ENCODE assay signal across 12 cellular contexts in genomic region chrX:2631743-2632532, GRCh38. TPM values are rescaled to one million over a fixed set of nuclear protein-coding genes. Genes with fewer than 3 reads are reported as not detected.
DNase-seq lines count a peak whose midpoint lies in the region; ATAC-seq and TF ChIP-seq lines count a peak whose summit lies in the region.
"Had no signal": no experiment of that assay in that cellular context is flagged by ENCODE, and none has a peak within 500 bp of the region (broad histone marks: within the 10 kb centered on the region; RNA-seq: fewer than 3 reads in every experiment).

No MANE protein-coding gene starts in this region.

- peaks cover 26% of the 10 kb centered on the region for H3K36me3 ChIP-seq in OCI-LY7 (ENCODE audit: insufficient read depth, low read length)

- peaks cover 8% of the 10 kb centered on the region; the same call in 1 of the 2 replicates for H3K9me2 ChIP-seq in OCI-LY7 (ENCODE audit: insufficient read depth, low read length)

- H3K27me3 Mint-ChIP-seq in activated naive CD4-positive, alpha-beta T cell treated with anti-CD3 and anti-CD28 coated beads, Interleukin-2, amount 10 ng/mL, durations not matched to agents 7 days and 5 days = no peaks in the 10 kb centered on the region
- no peaks in the 10 kb centered on the region for H3K27me3 Mint-ChIP-seq in central memory CD8-positive, alpha-beta T cell
- no peaks in the 10 kb centered on the region for H3K27me3 Mint-ChIP-seq in stimulated activated memory B cell treated with anti-CD40 and anti-IgM and Interleukin-4, amounts not matched to agents 10 μg/mL and 1 μg/mL and 100 μg/mL, for 72 hours

- DNase-seq in activated naive CD4-positive, alpha-beta T cell treated with anti-CD3 and anti-CD28 coated beads, Interleukin-2, amount 10 ng/mL, durations not matched to agents 7 days and 5 days = no peak
- no peak for DNase-seq in activated naive CD4-positive, alpha-beta T cell treated with anti-CD3 and anti-CD28 coated beads, Interleukin-2, amount 50 U/mL, for 16 hours
- DNase-seq in OCI-LY7 (ENCODE audit: low spot score) (peak; percentile 88), HuH-7 (ENCODE audit: low spot score) (no peak), RPMI8226 (no peak)
- peak in 1 of 2 donors; percentile 1 for DNase-seq in central memory CD8-positive, alpha-beta T cell (ENCODE audit: low spot score in 2 of 2)
- DNase-seq: midbrain, NCI-H1092, NCI-H446 treated with DMSO at 0.1 percent for 48 hours had no signal

- H2AFZ ChIP-seq in OCI-LY7 (ENCODE audit: low read length) = peak overlapping the region; percentile 99

- peak overlapping the region; percentile 90 for H3K27ac ChIP-seq in OCI-LY7 (ENCODE audit: low read depth, low read length, poor library complexity, severe bottlenecking)

- BruUV-seq in OCI-LY7 (replicated peaks; lab: Mats Ljungman, UMichigan) = no TSS peak

- POLR2A ChIA-PET in OCI-LY7 (lab: Charles Lee) = no interaction called here

- peaks cover 42% of the 10 kb centered on the region for H3K9me3 Mint-ChIP-seq in activated naive CD4-positive, alpha-beta T cell treated with anti-CD3 and anti-CD28 coated beads, Interleukin-2, amount 10 ng/mL, durations not matched to agents 7 days and 5 days
- H3K9me3 Mint-ChIP-seq in central memory CD8-positive, alpha-beta T cell = peaks cover 42% of the 10 kb centered on the region
- H3K9me3 Mint-ChIP-seq in stimulated activated memory B cell treated with anti-CD40 and anti-IgM and Interleukin-4, amounts not matched to agents 10 μg/mL and 1 μg/mL and 100 μg/mL, for 72 hours = peaks cover 39% of the 10 kb centered on the region

- no peak for ATAC-seq in central memory CD8-positive, alpha-beta T cell (replicated peaks; ENCODE audit: extremely low read depth, poor library complexity, severe bottlenecking)
- no peak for ATAC-seq in stimulated activated memory B cell treated with anti-CD40 and anti-IgM and Interleukin-4, amounts not matched to agents 10 μg/mL and 1 μg/mL and 100 μg/mL, for 72 hours
- ATAC-seq in GM21619 (IDR thresholded peaks at IDR 0.05; ENCODE audit: unreplicated experiment) = no peak
- ATAC-seq: Right ventricle myocardium inferior had no signal

- peaks cover 65% of the 10 kb centered on the region for H3K36me3 Mint-ChIP-seq in activated naive CD4-positive, alpha-beta T cell treated with anti-CD3 and anti-CD28 coated beads, Interleukin-2, amount 10 ng/mL, durations not matched to agents 7 days and 5 days
- H3K36me3 Mint-ChIP-seq in central memory CD8-positive, alpha-beta T cell (ENCODE audit: insufficient read depth) = peaks cover 54% of the 10 kb centered on the region
- H3K36me3 Mint-ChIP-seq in stimulated activated memory B cell treated with anti-CD40 and anti-IgM and Interleukin-4, amounts not matched to agents 10 μg/mL and 1 μg/mL and 100 μg/mL, for 72 hours = peaks cover 63% of the 10 kb centered on the region

- intact Hi-C loops in OCI-LY7 (cut with micrococcal nuclease; ENCODE audit: unreplicated experiment) = loop anchor here (2.0 to 5.0 kb wide), 2 partner anchors 60 to 75 kb away; partner anchors contain the start of gene CD99

- H3K4me3 ChIP-seq in OCI-LY7 (ENCODE audit: low read depth, low read length, poor library complexity, severe bottlenecking) = peak overlapping the region; percentile 50

- H4K20me1 ChIP-seq in OCI-LY7 (ENCODE audit: insufficient read depth, low read length) = no peaks in the 10 kb centered on the region

- H3K4me1 ChIP-seq in OCI-LY7 (ENCODE audit: insufficient read depth, low read length, poor library complexity, severe bottlenecking) = peaks cover 42% of the 10 kb centered on the region

- H3K27ac Mint-ChIP-seq in activated naive CD4-positive, alpha-beta T cell treated with anti-CD3 and anti-CD28 coated beads, Interleukin-2, amount 10 ng/mL, durations not matched to agents 7 days and 5 days = peak overlapping the region; percentile 92
- peak overlapping the region; percentile 98 for H3K27ac Mint-ChIP-seq in central memory CD8-positive, alpha-beta T cell (ENCODE audit: low read depth)
- peak overlapping the region; percentile 99 for H3K27ac Mint-ChIP-seq in stimulated activated memory B cell treated with anti-CD40 and anti-IgM and Interleukin-4, amounts not matched to agents 10 μg/mL and 1 μg/mL and 100 μg/mL, for 72 hours

- peaks cover 54% of the 10 kb centered on the region for H3K4me1 Mint-ChIP-seq in activated naive CD4-positive, alpha-beta T cell treated with anti-CD3 and anti-CD28 coated beads, Interleukin-2, amount 10 ng/mL, durations not matched to agents 7 days and 5 days
- peaks cover 53% of the 10 kb centered on the region for H3K4me1 Mint-ChIP-seq in central memory CD8-positive, alpha-beta T cell
- peaks cover 37% of the 10 kb centered on the region for H3K4me1 Mint-ChIP-seq in stimulated activated memory B cell treated with anti-CD40 and anti-IgM and Interleukin-4, amounts not matched to agents 10 μg/mL and 1 μg/mL and 100 μg/mL, for 72 hours

- H3K4me3 Mint-ChIP-seq in activated naive CD4-positive, alpha-beta T cell treated with anti-CD3 and anti-CD28 coated beads, Interleukin-2, amount 10 ng/mL, durations not matched to agents 7 days and 5 days = no peak overlapping the region
- peak overlapping the region; percentile 79 for H3K4me3 Mint-ChIP-seq in central memory CD8-positive, alpha-beta T cell
- H3K4me3 Mint-ChIP-seq in stimulated activated memory B cell treated with anti-CD40 and anti-IgM and Interleukin-4, amounts not matched to agents 10 μg/mL and 1 μg/mL and 100 μg/mL, for 72 hours = peak overlapping the region; percentile 84

- no peaks in the 10 kb centered on the region for H3K79me2 ChIP-seq in OCI-LY7 (ENCODE audit: insufficient read depth, low read depth, low read length)

- CTCF ChIA-PET in activated naive CD4-positive, alpha-beta T cell treated with anti-CD3 and anti-CD28 coated beads, Interleukin-2, amount 10 ng/mL, durations not matched to agents 7 days and 5 days (lab: Charles Lee) = no interaction called here
- CTCF ChIA-PET in OCI-LY7 (lab: Charles Lee; ENCODE audit: unreplicated experiment) = no interaction called here

- TF ChIP-seq CTCF in OCI-LY7 (conservative IDR thresholded peaks at IDR 0.05; ENCODE audit: low read length) = no peak

- H3K9me3 ChIP-seq in OCI-LY7 (ENCODE audit: low read length) = peaks cover 12% of the 10 kb centered on the region; the same call in 1 of the 2 replicates

- peak overlapping the region; percentile 31 for H3K4me2 ChIP-seq in OCI-LY7 (ENCODE audit: low read length)

RNA-seq across cellular contexts. Expression of gene CD99, which starts 59.2 kb away (rescaled TPM):
- total RNA-seq in OCI-LY7 (2014; rRNA removed; shearing (Covaris generic)) = 80.7 and 92.3 TPM in 2 replicates
- total RNA-seq in OCI-LY7 (2022) = 117 and 119 TPM in 2 replicates
